In the genomic region with DNA sequence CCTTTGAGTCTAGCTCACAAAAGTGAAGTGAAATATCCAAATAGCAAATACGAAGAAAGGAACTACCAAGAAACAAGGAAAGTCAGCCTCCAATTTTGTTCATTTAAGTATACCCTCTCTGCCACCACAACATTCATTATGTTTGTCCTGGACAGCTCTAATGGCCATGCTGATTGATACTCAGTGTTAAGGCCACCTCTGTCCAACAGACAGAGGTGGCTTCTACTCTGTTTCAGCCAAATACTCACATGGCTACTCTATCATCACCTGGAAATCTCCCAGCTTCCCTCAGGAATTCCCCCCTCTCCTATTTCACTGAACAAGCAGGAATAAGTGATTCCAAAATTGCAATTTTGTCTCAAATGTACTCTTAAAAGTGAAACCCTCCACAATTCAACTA, we compare ENCODE assay signal across 1 cellular context.
TF ChIP-seq lines count a peak whose summit lies in the region.

No MANE protein-coding gene starts in this region.

TF ChIP-seq in A549, 52 proteins besides CTCF, POLR2A, EP300 and RAD21 (continued from another document):
- TF ChIP-seq, protein P1, sequence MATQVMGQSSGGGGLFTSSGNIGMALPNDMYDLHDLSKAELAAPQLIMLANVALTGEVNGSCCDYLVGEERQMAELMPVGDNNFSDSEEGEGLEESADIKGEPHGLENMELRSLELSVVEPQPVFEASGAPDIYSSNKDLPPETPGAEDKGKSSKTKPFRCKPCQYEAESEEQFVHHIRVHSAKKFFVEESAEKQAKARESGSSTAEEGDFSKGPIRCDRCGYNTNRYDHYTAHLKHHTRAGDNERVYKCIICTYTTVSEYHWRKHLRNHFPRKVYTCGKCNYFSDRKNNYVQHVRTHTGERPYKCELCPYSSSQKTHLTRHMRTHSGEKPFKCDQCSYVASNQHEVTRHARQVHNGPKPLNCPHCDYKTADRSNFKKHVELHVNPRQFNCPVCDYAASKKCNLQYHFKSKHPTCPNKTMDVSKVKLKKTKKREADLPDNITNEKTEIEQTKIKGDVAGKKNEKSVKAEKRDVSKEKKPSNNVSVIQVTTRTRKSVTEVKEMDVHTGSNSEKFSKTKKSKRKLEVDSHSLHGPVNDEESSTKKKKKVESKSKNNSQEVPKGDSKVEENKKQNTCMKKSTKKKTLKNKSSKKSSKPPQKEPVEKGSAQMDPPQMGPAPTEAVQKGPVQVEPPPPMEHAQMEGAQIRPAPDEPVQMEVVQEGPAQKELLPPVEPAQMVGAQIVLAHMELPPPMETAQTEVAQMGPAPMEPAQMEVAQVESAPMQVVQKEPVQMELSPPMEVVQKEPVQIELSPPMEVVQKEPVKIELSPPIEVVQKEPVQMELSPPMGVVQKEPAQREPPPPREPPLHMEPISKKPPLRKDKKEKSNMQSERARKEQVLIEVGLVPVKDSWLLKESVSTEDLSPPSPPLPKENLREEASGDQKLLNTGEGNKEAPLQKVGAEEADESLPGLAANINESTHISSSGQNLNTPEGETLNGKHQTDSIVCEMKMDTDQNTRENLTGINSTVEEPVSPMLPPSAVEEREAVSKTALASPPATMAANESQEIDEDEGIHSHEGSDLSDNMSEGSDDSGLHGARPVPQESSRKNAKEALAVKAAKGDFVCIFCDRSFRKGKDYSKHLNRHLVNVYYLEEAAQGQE (IDR thresholded peaks at IDR 0.05), result no peak
- no peak for TF ChIP-seq SREBF2 (IDR thresholded peaks at IDR 0.05)
- TF ChIP-seq NPAS2 (CRISPR knock-in tag; IDR thresholded peaks at IDR 0.05; ENCODE audit: borderline replicate concordance), result no peak
- no peak for TF ChIP-seq TFCP2L1 (CRISPR knock-in tag; IDR thresholded peaks at IDR 0.05)
- TF ChIP-seq, protein P2, sequence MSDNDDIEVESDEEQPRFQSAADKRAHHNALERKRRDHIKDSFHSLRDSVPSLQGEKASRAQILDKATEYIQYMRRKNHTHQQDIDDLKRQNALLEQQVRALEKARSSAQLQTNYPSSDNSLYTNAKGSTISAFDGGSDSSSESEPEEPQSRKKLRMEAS (IDR thresholded peaks at IDR 0.05), result no peak
- TF ChIP-seq POLR2AphosphoS2 (conservative IDR thresholded peaks at IDR 0.05; ENCODE audit: low read length), result no peak
- TF ChIP-seq HOXB5 (CRISPR knock-in tag; IDR thresholded peaks at IDR 0.05), result no peak
- TF ChIP-seq PHF8 (IDR thresholded peaks at IDR 0.05; ENCODE audit: borderline replicate concordance, low read depth), result no peak
- no peak for TF ChIP-seq ZNF302 (CRISPR knock-in tag; IDR thresholded peaks at IDR 0.05)
- no peak for TF ChIP-seq JUN (IDR thresholded peaks at IDR 0.05)
- no peak for TF ChIP-seq KDM5A (IDR thresholded peaks at IDR 0.05)
- TF ChIP-seq EHMT2 (IDR thresholded peaks at IDR 0.05; ENCODE audit: low read depth), result no peak
